ENCODE assay signal across 9 cellular contexts in genomic region chr4:16916719-16917337, GRCh38. TPM values are rescaled to one million over a fixed set of nuclear protein-coding genes. Genes with fewer than 3 reads are reported as not detected.
DNase-seq lines count a peak whose midpoint lies in the region; ATAC-seq, FAIRE-seq and TF ChIP-seq lines count a peak whose summit lies in the region.
"Had no signal": no experiment of that assay in that cellular context is flagged by ENCODE, and none has a peak within 500 bp of the region (broad histone marks: within the 10 kb centered on the region; RNA-seq: fewer than 3 reads in every experiment).

No MANE protein-coding gene starts in this region.

- H3K9ac ChIP-seq in GM23248: no peak overlapping the region
- H3K9ac ChIP-seq in SU-DHL-6 (ENCODE audit: low read length): no peak overlapping the region

- H3K27ac Mint-ChIP-seq in activated naive CD4-positive, alpha-beta T cell treated with anti-CD3 and anti-CD28 coated beads, Interleukin-2, amount 50 U/mL, for 72 hours: no peak overlapping the region

- H3K27ac ChIP-seq in GM23248 (no peak overlapping the region), SU-DHL-6 (ENCODE audit: low read depth, low read length) (no peak overlapping the region)
- H3K27ac ChIP-seq: epithelial cell of prostate had no signal

- H3K9me2 ChIP-seq in GM23248 (ENCODE audit: insufficient read depth): no peaks in the 10 kb centered on the region
- no peaks in the 10 kb centered on the region for H3K9me2 ChIP-seq in SU-DHL-6 (replicated peaks; ENCODE audit: insufficient read depth, low read length)

- TF ChIP-seq CTCF in GM10266 (IDR thresholded peaks at IDR 0.05; ENCODE audit: control insufficient read depth, insufficient read depth, low read depth, missing control alignments) (peak; percentile 81), SU-DHL-6 (IDR thresholded peaks at IDR 0.05; ENCODE audit: insufficient read depth, low read length, poor library complexity, severe bottlenecking) (peak; percentile 98)

- ATAC-seq in activated naive CD4-positive, alpha-beta T cell treated with anti-CD3 and anti-CD28 coated beads, Interleukin-2, amount 50 U/mL, for 72 hours: peak; percentile 87 to 91

- H3K4me3 ChIP-seq in GM23248: no peak overlapping the region
- no peak overlapping the region for H3K4me3 ChIP-seq in Jurkat, Clone E6-1 (ENCODE audit: low read length)
- no peak overlapping the region for H3K4me3 ChIP-seq in SU-DHL-6 (ENCODE audit: insufficient read depth, low read length, poor library complexity, severe bottlenecking)

- no peaks in the 10 kb centered on the region for H3K36me3 Mint-ChIP-seq in activated naive CD4-positive, alpha-beta T cell treated with anti-CD3 and anti-CD28 coated beads, Interleukin-2, amount 50 U/mL, for 72 hours

- H3F3A ChIP-seq in GM23248 (ENCODE audit: insufficient read depth) (peaks cover 4% of the 10 kb centered on the region; the same call in 1 of the 2 replicates), SU-DHL-6 (ENCODE audit: insufficient read depth) (no peaks in the 10 kb centered on the region)

- FAIRE-seq in islet of Langerhans (lab: Jason Lieb, UNC): peak; percentile 64

- in situ Hi-C loops in GM23248 (cut with MboI): loop anchor here (10.0 to 25.0 kb wide), 3 partner anchors 408 to 630 kb away; no protein-coding TSS in a partner anchor

- no peaks in the 10 kb centered on the region for H4K20me1 ChIP-seq in GM23248 (ENCODE audit: insufficient read depth)
- H4K20me1 ChIP-seq in SU-DHL-6 (ENCODE audit: low read depth, low read length): no peaks in the 10 kb centered on the region

- H3K27me3 ChIP-seq in GM23248 (replicated peaks; ENCODE audit: insufficient read depth) (no peaks in the 10 kb centered on the region), SU-DHL-6 (ENCODE audit: low read length) (no peaks in the 10 kb centered on the region)

- no peaks in the 10 kb centered on the region for H3K9me3 Mint-ChIP-seq in activated naive CD4-positive, alpha-beta T cell treated with anti-CD3 and anti-CD28 coated beads, Interleukin-2, amount 50 U/mL, for 72 hours

- H2AFZ ChIP-seq in GM23248: no peak overlapping the region
- no peak overlapping the region for H2AFZ ChIP-seq in SU-DHL-6 (ENCODE audit: low read depth, low read length, severe bottlenecking)

- no peaks in the 10 kb centered on the region for H3K79me2 ChIP-seq in GM23248 (ENCODE audit: insufficient read depth)
- H3K79me2 ChIP-seq in SU-DHL-6 (ENCODE audit: insufficient read depth, low read length): no peaks in the 10 kb centered on the region

- WGBS in GM23248 (ENCODE audit: low coverage in 1 of 2, low lambda C conversion rate in 2 of 2, missing lambda C conversion rate in 2 of 2), 2 experiments: 71 to 74% methylated on average over 13 of the region's 13 CpGs

- no peaks in the 10 kb centered on the region for H3K36me3 ChIP-seq in GM23248 (ENCODE audit: low read depth)
- H3K36me3 ChIP-seq in SU-DHL-6 (ENCODE audit: low read length): no peaks in the 10 kb centered on the region

- H3K4me2 ChIP-seq in GM23248 (ENCODE audit: unreplicated experiment): no peak overlapping the region
- H3K4me2 ChIP-seq in SU-DHL-6 (ENCODE audit: low read depth, low read length, poor library complexity, severe bottlenecking): no peak overlapping the region

- H3K4me1 ChIP-seq in GM23248 (ENCODE audit: insufficient read depth): peaks cover 5% of the 10 kb centered on the region; the same call in 1 of the 2 replicates

- H3K9me3 ChIP-seq in GM23248 (ENCODE audit: low read depth): no peaks in the 10 kb centered on the region
- H3K9me3 ChIP-seq in SU-DHL-6 (ENCODE audit: insufficient read depth, low read length): no peaks in the 10 kb centered on the region

- peak; percentile 58 for DNase-seq in GM10266 (ENCODE audit: extremely low spot score)
- DNase-seq in GM23248: peak; percentile 25
- peak; percentile 73 for DNase-seq in Jurkat, Clone E6-1 (ENCODE audit: low read depth, low spot score)
- DNase-seq in activated naive CD4-positive, alpha-beta T cell treated with anti-CD3 and anti-CD28 coated beads, Interleukin-2, amount 50 U/mL, for 72 hours (ENCODE audit: low spot score in 2 of 2): peak; percentile 71 to 82
- peak; percentile 54 to 58 for DNase-seq in stimulated activated CD8-positive, alpha-beta memory T cell treated with anti-CD3 and anti-CD28 coated beads, Interleukin-15, amount 100 ng/mL, for 48 hours (ENCODE audit: low read depth in 2 of 2)
- DNase-seq in hepatic stellate cell (ENCODE audit: low spot score): no peak

RNA-seq across cellular contexts. Expression of gene LDB2, which starts 18.4 kb away (rescaled TPM):
- total RNA-seq in GM23248 (2014; rRNA removed; shearing (Covaris generic)): 76.6 and 79.7 TPM in 2 replicates
- 48.6 and 52.8 TPM in 2 replicates for polyA plus RNA-seq in GM23248 (2016; fragmentation: Nextera tagmentation; extraction: Ambion mirVana)
- polyA plus RNA-seq in Jurkat, Clone E6-1 (2012; ENCODE audit: insufficient read depth, insufficient read length): not detected
- not detected for total RNA-seq in activated naive CD4-positive, alpha-beta T cell treated with anti-CD3 and anti-CD28 coated beads, Interleukin-2, amount 50 U/mL, for 72 hours

Comparison
In these comparisons a context has a peak if more than half of its experiments do, and no peak if none do; other contexts are left out.
1. RNA of gene LDB2, which starts 18.4 kb away (total RNA-seq): 76.6 to 79.7 TPM in GM23248; not detected in activated naive CD4-positive, alpha-beta T cell treated with anti-CD3 and anti-CD28 coated beads, Interleukin-2, amount 50 U/mL, for 72 hours; every median in the first group is over 10 times any median in the second.